ENCODE assay signal across 1 cellular context in the genomic region with DNA sequence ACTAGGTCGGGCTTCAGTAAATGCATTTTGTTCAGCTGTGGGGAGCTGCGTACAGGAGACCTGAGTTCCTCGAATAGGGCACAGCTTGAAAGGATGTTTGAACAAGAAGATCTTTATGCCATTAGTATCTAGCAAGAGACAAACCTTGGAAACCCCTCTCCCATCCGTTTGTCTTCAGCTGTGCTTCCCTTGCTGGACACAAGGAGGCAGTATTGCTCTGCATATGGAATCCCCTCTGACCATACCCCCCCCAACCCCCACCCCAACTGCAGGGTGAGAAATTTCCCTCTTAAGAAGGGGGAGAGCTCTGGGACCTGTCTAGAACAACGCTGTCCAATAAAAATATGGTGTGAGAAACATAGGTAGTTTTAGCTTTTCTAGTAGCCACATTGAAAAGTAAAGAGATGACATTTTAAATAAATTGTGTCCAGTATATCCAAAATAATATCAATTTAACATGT.
TF ChIP-seq lines count a peak whose summit lies in the region.

No MANE protein-coding gene starts in this region.

TF ChIP-seq in endothelial cell of umbilical vein, 7 proteins besides CTCF, POLR2A, EP300 and RAD21 (continued from another document):
- TF ChIP-seq JUN (IDR thresholded peaks at IDR 0.05; ENCODE audit: borderline replicate concordance, insufficient read depth, insufficient read length, low read depth) (no peak), MYC (IDR thresholded peaks at IDR 0.05; ENCODE audit: low read depth, low read length) (no peak)
